15 cellular contexts compared by ENCODE assay signal in genomic region chr6:56669585-56669984, GRCh38. TPM values are rescaled to one million over a fixed set of nuclear protein-coding genes. Genes with fewer than 3 reads are reported as not detected.
DNase-seq lines count a peak whose midpoint lies in the region; TF ChIP-seq lines count a peak whose summit lies in the region.
"Had no signal": no experiment of that assay in that cellular context is flagged by ENCODE, and none has a peak within 500 bp of the region (broad histone marks: within the 10 kb centered on the region; RNA-seq: fewer than 3 reads in every experiment).

No MANE protein-coding gene starts in this region.

- H3K4me1 ChIP-seq in Peyer's patch = peaks cover 0 to 15% (median 2%) of the 10 kb centered on the region in 4 donors

- no peaks in the 10 kb centered on the region for H3K27me3 ChIP-seq in layer of hippocampus (ENCODE audit: control insufficient read depth, insufficient read depth, low read length)
- H3K27me3 ChIP-seq in Peyer's patch = no peaks in the 10 kb centered on the region

- no peak for TF ChIP-seq POLR2A in Peyer's patch (IDR thresholded peaks at IDR 0.05)

- H3K27ac ChIP-seq in KOPT-K1 (ENCODE audit: low read depth, low read length, poor library complexity, severe bottlenecking) = peak overlapping the region; percentile 23
- peak overlapping the region; percentile 44 to 77 for H3K27ac ChIP-seq in coronary artery
- peak overlapping the region; percentile 83 for H3K27ac ChIP-seq in layer of hippocampus (ENCODE audit: low read depth, low read length)
- H3K27ac ChIP-seq in Peyer's patch = no peak overlapping the region

- H3K36me3 ChIP-seq in KOPT-K1 (ENCODE audit: insufficient read depth, low read length) (no peaks in the 10 kb centered on the region), Peyer's patch (no peaks in the 10 kb centered on the region)

- H3K4me3 ChIP-seq in coronary artery = no peak overlapping the region
- H3K4me3 ChIP-seq in Peyer's patch = no peak overlapping the region

- DNase-seq in coronary artery (ENCODE audit: low spot score) (no peak), superior temporal gyrus (ENCODE audit: extremely low spot score) (peak; percentile 83), cerebellar cortex (ENCODE audit: low spot score) (no peak), activated gamma-delta T cell treated with Interleukin-2 at 50 U/mL for 16 hours (no peak), NCI-H1417 (lab: John Stamatoyannopoulos, UW) (no peak), Peyer's patch (no peak)
- DNase-seq: activated CD4-positive, CD25-positive, alpha-beta regulatory T cell; activated CD8-positive, alpha-beta memory T cell treated with anti-CD3 and anti-CD28 coated beads, Interleukin-2, amount 10 ng/mL, durations not matched to agents 7 days and 5 days; DMS153; H9; NCI-H1417 treated with DMSO at 0.1 percent for 48 hours; NCI-H524 treated with DMSO at 0.1 percent for 48 hours; stimulated activated naive B cell treated with anti-CD40 and anti-IgM and Interleukin-4, amounts not matched to agents 10 μg/mL and 1 μg/mL and 100 μg/mL, for 72 hours had no signal

- TF ChIP-seq CTCF in coronary artery (IDR thresholded peaks at IDR 0.05) = no peak
- no peak for TF ChIP-seq CTCF in Peyer's patch (IDR thresholded peaks at IDR 0.05)

- no peaks in the 10 kb centered on the region for H3K9me3 ChIP-seq in KOPT-K1 (ENCODE audit: insufficient read depth, low read length, poor library complexity, severe bottlenecking)
- H3K9me3 ChIP-seq in Peyer's patch = no peaks in the 10 kb centered on the region

RNA-seq across cellular contexts. Expression of gene DST, which starts 26.9 kb away (rescaled TPM):
- total RNA-seq in Peyer's patch = 100 to 1,000 TPM; 243 to 320 (median 285) TPM

Comparison
In these comparisons a context has a peak if more than half of its experiments do, and no peak if none do; other contexts are left out.
1. H3K27ac ChIP-seq: peak in KOPT-K1 (single experiment), coronary artery (2 of 2) and layer of hippocampus (single experiment); none in Peyer's patch (0 of 4).